In genomic region chrX:1205681-1206611, GRCh38 we compare ENCODE assay signal across 8 cellular contexts. TPM values are rescaled to one million over a fixed set of nuclear protein-coding genes. Genes with fewer than 3 reads are reported as not detected.
A peak's percentile ranks its signal among the peaks of the same experiment; 100 is the strongest.
DNase-seq lines count a peak whose midpoint lies in the region; ATAC-seq and TF ChIP-seq lines count a peak whose summit lies in the region.

No MANE protein-coding gene starts in this region.

- peak overlapping the region; percentile 27 for H3K4me3 Mint-ChIP-seq in stimulated activated memory B cell treated with anti-CD40 and anti-IgM and Interleukin-4, amounts not matched to agents 10 μg/mL and 1 μg/mL and 100 μg/mL, for 72 hours

- H3K27me3 Mint-ChIP-seq in stimulated activated memory B cell treated with anti-CD40 and anti-IgM and Interleukin-4, amounts not matched to agents 10 μg/mL and 1 μg/mL and 100 μg/mL, for 72 hours, result peaks cover 29% of the 10 kb centered on the region

- no peaks in the 10 kb centered on the region for H3K36me3 Mint-ChIP-seq in stimulated activated memory B cell treated with anti-CD40 and anti-IgM and Interleukin-4, amounts not matched to agents 10 μg/mL and 1 μg/mL and 100 μg/mL, for 72 hours

- peak; percentile 44 to 80 for DNase-seq in SJCRH30
- peak; percentile 82 for DNase-seq in choroid plexus epithelial cell (ENCODE audit: low read depth)
- DNase-seq in kidney tubule cell (ENCODE audit: low spot score), result peak; percentile 79
- DNase-seq in OCI-M1 (lab: John Stamatoyannopoulos, UW), result no peak

- H3K27me3 ChIP-seq in SJCRH30, result no peaks in the 10 kb centered on the region

- peak; percentile 40 for ATAC-seq in GM19043 (IDR thresholded peaks at IDR 0.05; ENCODE audit: low read depth, unreplicated experiment)
- ATAC-seq in stimulated activated memory B cell treated with anti-CD40 and anti-IgM and Interleukin-4, amounts not matched to agents 10 μg/mL and 1 μg/mL and 100 μg/mL, for 72 hours, result no peak
- ATAC-seq in GM21825 (IDR thresholded peaks at IDR 0.05; ENCODE audit: unreplicated experiment), result no peak
- no peak for ATAC-seq in GM21390 (IDR thresholded peaks at IDR 0.05; ENCODE audit: unreplicated experiment)

- no peak overlapping the region for H3K27ac ChIP-seq in SJCRH30

- H3K4me3 ChIP-seq in SJCRH30, result peak overlapping the region; percentile 24
- H3K4me3 ChIP-seq in choroid plexus epithelial cell (ENCODE audit: low read depth, low read length), result peak overlapping the region; percentile 33

- no peaks in the 10 kb centered on the region for H3K9me3 ChIP-seq in SJCRH30 (replicated peaks)

- no peaks in the 10 kb centered on the region for H3K36me3 ChIP-seq in SJCRH30

- H3K4me1 Mint-ChIP-seq in stimulated activated memory B cell treated with anti-CD40 and anti-IgM and Interleukin-4, amounts not matched to agents 10 μg/mL and 1 μg/mL and 100 μg/mL, for 72 hours, result peaks cover 11% of the 10 kb centered on the region

- H3K9me3 Mint-ChIP-seq in stimulated activated memory B cell treated with anti-CD40 and anti-IgM and Interleukin-4, amounts not matched to agents 10 μg/mL and 1 μg/mL and 100 μg/mL, for 72 hours, result peaks cover 5% of the 10 kb centered on the region

- no peak for TF ChIP-seq CTCF in choroid plexus epithelial cell (conservative IDR thresholded peaks at IDR 0.05; ENCODE audit: low read depth, low read length)

- no peak overlapping the region for H3K27ac Mint-ChIP-seq in stimulated activated memory B cell treated with anti-CD40 and anti-IgM and Interleukin-4, amounts not matched to agents 10 μg/mL and 1 μg/mL and 100 μg/mL, for 72 hours

- peaks cover 15% of the 10 kb centered on the region for H3K4me1 ChIP-seq in SJCRH30

RNA-seq across cellular contexts. Expression of gene CRLF2, which starts 6.5 kb away (rescaled TPM):
- 0.08 and 0.26 TPM in 2 replicates for total RNA-seq in SJCRH30 (2014; rRNA removed; shearing (Covaris generic))
